Comparison of ENCODE assay signal across 21 cellular contexts in the genomic region with DNA sequence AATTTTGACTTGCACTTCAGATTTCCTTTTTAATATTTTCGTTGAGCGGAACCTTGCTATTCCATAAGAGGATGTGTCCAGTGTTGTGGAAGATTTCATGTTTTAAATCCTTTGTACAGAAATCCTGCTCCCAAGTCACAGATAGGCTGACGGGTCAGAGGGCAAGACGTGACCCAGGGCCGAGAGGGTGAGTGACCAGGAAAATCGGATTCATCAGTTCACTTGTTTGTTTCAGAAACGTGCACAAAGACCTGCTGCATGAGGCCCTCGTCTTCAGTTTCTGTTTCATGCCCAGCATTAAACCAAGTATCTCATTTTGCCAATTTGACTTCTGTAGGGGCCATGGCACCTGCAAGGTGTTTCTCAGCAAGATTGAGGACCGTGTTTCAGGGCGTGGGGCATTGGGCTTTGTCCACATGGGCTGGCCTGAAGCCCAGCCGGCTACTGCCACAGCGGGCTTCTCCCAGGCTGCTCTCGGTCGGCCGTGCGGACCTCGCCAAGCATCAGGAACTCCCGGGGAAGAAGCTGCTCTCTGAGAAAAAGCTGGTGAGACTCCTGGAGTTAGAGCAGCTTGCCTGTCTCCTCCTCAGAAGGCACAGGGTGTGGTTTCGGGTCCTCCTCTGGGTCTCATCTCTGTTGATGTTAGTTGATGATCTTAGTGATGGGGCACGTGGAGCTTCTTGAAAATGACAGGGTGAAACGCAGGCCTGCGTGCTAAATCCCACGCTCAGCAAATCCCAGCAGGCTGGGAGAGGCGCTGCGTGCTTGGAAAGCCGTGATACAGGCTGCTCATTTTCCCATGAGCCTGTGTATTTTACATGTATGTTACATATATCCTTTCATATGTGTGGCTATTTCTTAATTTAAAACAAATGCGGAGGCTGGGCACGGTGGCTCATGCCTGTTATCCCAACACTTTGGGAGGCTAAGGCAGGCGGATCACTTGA. TPM values are rescaled to one million over a fixed set of nuclear protein-coding genes. Genes with fewer than 3 reads are reported as not detected.
"Had no signal": no experiment of that assay in that cellular context is flagged by ENCODE, and none has a peak within 500 bp of the region (broad histone marks: within the 10 kb centered on the region; RNA-seq: fewer than 3 reads in every experiment).

No MANE protein-coding gene starts in this region.

- FAIRE-seq: endometrium, frontal cortex, urothelium cell line had no signal

- H3K9me3 ChIP-seq: heart left ventricle, tibial nerve had no signal

- H3K4me3 ChIP-seq: cardiac muscle cell, coronary artery, heart left ventricle, tibial nerve had no signal

- H3K27me3 ChIP-seq: cardiac muscle cell, heart left ventricle, tibial nerve had no signal

- H3K9me3 Mint-ChIP-seq: naive thymus-derived CD8-positive, alpha-beta T cell; stimulated activated naive CD8-positive, alpha-beta T cell treated with anti-CD3 and anti-CD28 coated beads, Interleukin-15, Interleukin-2, amounts not matched to agents 100 ng/mL and 50 ng/mL, for 24 hours had no signal

- H3K27ac ChIP-seq: cardiac muscle cell, coronary artery, heart left ventricle, tibial nerve, VCaP had no signal

- H3K27ac Mint-ChIP-seq: activated naive CD8-positive, alpha-beta T cell; stimulated activated naive CD8-positive, alpha-beta T cell treated with anti-CD3 and anti-CD28 coated beads, Interleukin-15, Interleukin-2, amounts not matched to agents 100 ng/mL and 50 ng/mL, for 24 hours had no signal

- H3K4me3 Mint-ChIP-seq: activated naive CD8-positive, alpha-beta T cell; naive thymus-derived CD8-positive, alpha-beta T cell; stimulated activated naive CD8-positive, alpha-beta T cell treated with anti-CD3 and anti-CD28 coated beads, Interleukin-15, Interleukin-2, amounts not matched to agents 100 ng/mL and 50 ng/mL, for 24 hours had no signal

- H3K27me3 Mint-ChIP-seq: activated naive CD8-positive, alpha-beta T cell; naive thymus-derived CD8-positive, alpha-beta T cell; stimulated activated naive CD8-positive, alpha-beta T cell treated with anti-CD3 and anti-CD28 coated beads, Interleukin-15, Interleukin-2, amounts not matched to agents 100 ng/mL and 50 ng/mL, for 24 hours had no signal

- DNase-seq: activated CD4-positive, alpha-beta T cell treated with anti-CD3 and anti-CD28 coated beads for 1 hour; activated CD4-positive, alpha-beta T cell treated with anti-CD3 and anti-CD28 coated beads, Interleukin-2, amount 50 U/mL, for 48 hours; activated T-cell treated with anti-CD3 and anti-CD28 coated beads for 4 hours; erythroblast; kidney glomerular epithelial cell; mesendoderm; retina; SW 1271; T-helper 2 cell had no signal

RNA-seq across cellular contexts. Expression of a gene that starts 26.7 kb away (rescaled TPM):
- total RNA-seq: cardiac muscle cell; heart left ventricle; lower leg skin; naive thymus-derived CD8-positive, alpha-beta T cell; tibial nerve had no signal
- polyA plus RNA-seq: cardiac muscle cell; heart left ventricle; naive thymus-derived CD8-positive, alpha-beta T cell had no signal
